In the genomic region with DNA sequence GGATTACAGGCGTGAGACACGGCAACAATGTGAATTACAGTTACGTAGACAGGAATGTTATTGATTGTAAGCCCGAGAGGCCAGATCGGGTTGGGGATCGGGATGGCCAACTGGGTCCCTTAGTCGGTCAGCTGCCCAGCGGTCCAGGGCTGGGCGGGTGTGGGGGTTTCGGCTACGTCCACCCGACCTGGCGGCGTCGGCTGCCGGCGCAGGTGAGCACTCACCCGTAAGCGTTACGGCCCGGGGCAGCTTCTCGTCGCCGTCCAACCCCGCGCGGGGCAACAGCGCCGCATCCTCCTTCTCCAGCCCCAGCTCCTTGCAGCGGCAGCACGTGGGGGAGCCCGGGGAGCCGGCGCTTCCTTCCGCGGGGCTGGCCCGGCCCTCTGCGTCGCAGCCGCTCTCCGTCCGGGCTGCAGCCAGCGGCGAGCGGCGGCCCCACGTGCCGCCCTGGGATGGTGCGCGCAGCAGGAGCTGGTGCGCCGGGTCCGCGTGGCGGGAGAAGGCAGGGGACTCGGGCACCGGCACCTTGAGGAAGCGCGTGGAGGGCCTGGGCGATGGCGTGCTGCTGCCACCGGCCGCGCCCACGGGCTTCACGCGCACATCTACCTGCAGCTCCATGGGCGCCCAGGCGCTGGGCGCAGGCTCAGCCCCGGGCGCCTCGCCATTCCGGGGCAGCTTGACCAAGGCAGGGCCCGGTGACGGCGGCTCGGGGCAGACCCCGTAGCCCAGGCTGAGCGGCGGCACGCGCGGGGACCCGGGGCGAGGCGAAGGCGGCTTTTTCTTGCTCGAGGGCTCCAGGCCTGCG, we compare ENCODE assay signal across 8 cellular contexts. TPM values are rescaled to one million over a fixed set of nuclear protein-coding genes. Genes with fewer than 3 reads are reported as not detected.
DNase-seq lines count a peak whose midpoint lies in the region; ATAC-seq lines count a peak whose summit lies in the region.

No MANE protein-coding gene starts in this region.

- peak overlapping the region; percentile 64 for H3K4me3 Mint-ChIP-seq in activated CD4-positive, alpha-beta T cell treated with anti-CD3 and anti-CD28 coated beads, Interleukin-2, amount 10 ng/mL, durations not matched to agents 24 days and 14 days

- intact Hi-C loops in activated CD4-positive, alpha-beta T cell treated with anti-CD3 and anti-CD28 coated beads, Interleukin-2, amount 10 ng/mL, durations not matched to agents 24 days and 14 days (cut with micrococcal nuclease), result no loop called here

- H3K36me3 Mint-ChIP-seq in activated CD4-positive, alpha-beta T cell treated with anti-CD3 and anti-CD28 coated beads, Interleukin-2, amount 10 ng/mL, durations not matched to agents 24 days and 14 days (ENCODE audit: low read depth), result no peaks in the 10 kb centered on the region

- H3K27me3 Mint-ChIP-seq in activated CD4-positive, alpha-beta T cell treated with anti-CD3 and anti-CD28 coated beads, Interleukin-2, amount 10 ng/mL, durations not matched to agents 24 days and 14 days, result peaks cover 46% of the 10 kb centered on the region

- DNase-seq in activated CD4-positive, alpha-beta T cell treated with anti-CD3 and anti-CD28 coated beads, Interleukin-2, amount 10 ng/mL, durations not matched to agents 24 days and 14 days, result peak; percentile 71
- DNase-seq in activated CD4-positive, alpha-beta T cell treated with anti-CD3 and anti-CD28 coated beads, Interleukin-2, amount 50 U/mL, for 4 hours, result no peak
- peak; percentile 21 for DNase-seq in activated naive CD4-positive, alpha-beta T cell treated with anti-CD3 and anti-CD28 coated beads, Interleukin-2, amount 50 U/mL, for 16 hours
- DNase-seq in iPS-NIHi7 (ENCODE audit: extremely low spot score), result peak; percentile 64
- peak; percentile 2 to 15 for DNase-seq in stimulated activated CD4-positive, alpha-beta T cell treated with anti-CD3 and anti-CD28 coated beads, Interleukin-4, amount 100 ng/mL, for 4 hours
- DNase-seq in hippocampal formation (lab: John Stamatoyannopoulos, UW), result no peak
- no peak for DNase-seq in GDM1 (lab: John Stamatoyannopoulos, UW)

- H3K27ac Mint-ChIP-seq in activated CD4-positive, alpha-beta T cell treated with anti-CD3 and anti-CD28 coated beads, Interleukin-2, amount 10 ng/mL, durations not matched to agents 24 days and 14 days, result peak overlapping the region; percentile 41

- H3K9me3 Mint-ChIP-seq in activated CD4-positive, alpha-beta T cell treated with anti-CD3 and anti-CD28 coated beads, Interleukin-2, amount 10 ng/mL, durations not matched to agents 24 days and 14 days, result no peaks in the 10 kb centered on the region

- peak; percentile 15 for ATAC-seq in HG03378 (IDR thresholded peaks at IDR 0.05; ENCODE audit: unreplicated experiment)

- H3K4me1 Mint-ChIP-seq in activated CD4-positive, alpha-beta T cell treated with anti-CD3 and anti-CD28 coated beads, Interleukin-2, amount 10 ng/mL, durations not matched to agents 24 days and 14 days, result peaks cover 1% of the 10 kb centered on the region

RNA-seq across cellular contexts. Expression of gene KLRG2, which starts 0.6 kb away (rescaled TPM):
- 0.24 and 0.42 TPM in 2 replicates for total RNA-seq in activated CD4-positive, alpha-beta T cell treated with anti-CD3 and anti-CD28 coated beads, Interleukin-2, amount 10 ng/mL, durations not matched to agents 24 days and 14 days

RNA-seq across cellular contexts. Expression of gene CLEC2L, which starts 40.6 kb away (rescaled TPM):
- total RNA-seq in activated CD4-positive, alpha-beta T cell treated with anti-CD3 and anti-CD28 coated beads, Interleukin-2, amount 10 ng/mL, durations not matched to agents 24 days and 14 days, result not detected in 2 replicates

Comparison
In these comparisons a context has a peak if more than half of its experiments do, and no peak if none do; other contexts are left out.
1. DNase-seq: peak in activated CD4-positive, alpha-beta T cell treated with anti-CD3 and anti-CD28 coated beads, Interleukin-2, amount 10 ng/mL, durations not matched to agents 24 days and 14 days (single experiment), activated naive CD4-positive, alpha-beta T cell treated with anti-CD3 and anti-CD28 coated beads, Interleukin-2, amount 50 U/mL, for 16 hours (single experiment), iPS-NIHi7 (single experiment) and stimulated activated CD4-positive, alpha-beta T cell treated with anti-CD3 and anti-CD28 coated beads, Interleukin-4, amount 100 ng/mL, for 4 hours (2 of 2); none in activated CD4-positive, alpha-beta T cell treated with anti-CD3 and anti-CD28 coated beads, Interleukin-2, amount 50 U/mL, for 4 hours (0 of 2), hippocampal formation (0 of 2) and GDM1 (single experiment).